Comparison of ENCODE assay signal across 8 cellular contexts in the genomic region with DNA sequence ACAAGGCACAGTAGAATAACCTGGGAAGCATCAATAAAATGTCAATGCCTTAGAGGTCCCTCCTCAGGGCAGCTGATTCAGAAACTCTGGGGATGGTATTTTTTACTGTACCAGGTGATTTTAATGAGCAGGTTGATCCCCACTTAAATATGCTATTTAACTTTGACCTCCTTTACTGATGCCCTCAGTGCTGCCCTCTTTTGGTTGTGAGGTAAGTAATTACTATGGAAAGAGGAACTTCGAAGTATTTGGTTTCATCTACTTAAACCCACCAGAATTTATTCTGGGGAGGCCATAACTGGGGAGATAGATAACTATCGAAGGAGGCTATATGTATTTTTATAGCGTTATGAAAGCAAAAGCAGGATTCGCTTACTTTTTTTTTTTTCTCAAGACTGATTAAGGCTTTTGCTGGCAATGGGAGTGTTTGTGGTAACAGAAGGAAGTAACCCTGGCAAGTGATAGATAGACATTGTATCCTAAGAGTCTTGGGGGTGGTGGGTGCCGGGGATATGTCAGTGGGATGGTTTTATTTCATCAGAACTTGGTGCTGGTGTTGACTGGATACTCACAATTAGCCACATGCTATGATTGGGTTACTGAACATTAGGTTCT.
A peak's percentile ranks its signal among the peaks of the same experiment; 100 is the strongest.
DNase-seq lines count a peak whose midpoint lies in the region; ATAC-seq, FAIRE-seq and TF ChIP-seq lines count a peak whose summit lies in the region.

No MANE protein-coding gene starts in this region.

- POLR2A ChIA-PET in HepG2 (lab: Yijun Ruan, JAX), result no interaction called here

- intact Hi-C loops in left ventricle myocardium superior (cut with micrococcal nuclease), result no loop called here
- intact Hi-C loops in HepG2 (cut with micrococcal nuclease; ENCODE audit: unreplicated experiment), result loop anchor here (1.0 to 2.0 kb wide), 2 partner anchors 138 to 174 kb away; no protein-coding TSS in a partner anchor
- intact Hi-C loops in kidney (cut with DNase I), result no loop called here

- H3K9ac ChIP-seq in HepG2 (ENCODE audit: insufficient read depth, low read depth, low read length), result no peak overlapping the region
- H3K9ac ChIP-seq in kidney (ENCODE audit: low read length in 2 of 2), result no peak overlapping the region

- H4K20me1 ChIP-seq in HepG2 (ENCODE audit: insufficient read depth, low read length), result no peaks in the 10 kb centered on the region

- peak; percentile 22 to 46 for TF ChIP-seq CTCF in right atrium auricular region (IDR thresholded peaks at IDR 0.05)
- peak; percentile 74 for TF ChIP-seq CTCF in VCaP (conservative IDR thresholded peaks at IDR 0.05)
- peak; percentile 57 for TF ChIP-seq CTCF in HepG2 (CRISPR knock-in tag; IDR thresholded peaks at IDR 0.05)
- TF ChIP-seq CTCF in kidney (IDR thresholded peaks at IDR 0.05; ENCODE audit: borderline replicate concordance, extremely low read depth, insufficient read depth), result no peak

- FAIRE-seq in HepG2 (lab: Jason Lieb, UNC), result peak; percentile 50
- no peak for FAIRE-seq in kidney (lab: Jason Lieb, UNC)

- H2AFZ ChIP-seq in HepG2 (ENCODE audit: low read length), result no peak overlapping the region

- H3K9me3 ChIP-seq in right atrium auricular region, result no peaks in the 10 kb centered on the region
- H3K9me3 ChIP-seq in HepG2 (ENCODE audit: low read length), result no peaks in the 10 kb centered on the region
- no peaks in the 10 kb centered on the region for H3K9me3 ChIP-seq in kidney (ENCODE audit: control insufficient read depth in 1 of 2, low read length in 2 of 2)

- no peak overlapping the region for H3K4me2 ChIP-seq in HepG2 (ENCODE audit: low read depth, low read length)

- ATAC-seq in left ventricle myocardium superior, result no peak
- peak; percentile 86 for ATAC-seq in GM21717 (IDR thresholded peaks at IDR 0.05; ENCODE audit: unreplicated experiment)
- ATAC-seq in HepG2, result peak; percentile 82

- no TSS peak for BruUV-seq in HepG2 (replicated peaks; lab: Mats Ljungman, UMichigan)

- H3K27ac ChIP-seq in right atrium auricular region (no peak overlapping the region), VCaP (no peak overlapping the region), HepG2 (ENCODE audit: extremely low read length, insufficient read depth, low read length) (no peak overlapping the region), kidney (ENCODE audit: low read depth in 2 of 2, low read length in 2 of 2) (no peak overlapping the region)

- H3K79me2 ChIP-seq in HepG2 (ENCODE audit: insufficient read depth, low read length), result no peaks in the 10 kb centered on the region

- H3K4me3 ChIP-seq in right atrium auricular region (no peak overlapping the region), HepG2 (replicated peaks in 1 of 3; ENCODE audit: insufficient read depth in 1 of 3, low read depth in 2 of 3, low read length in 3 of 3) (no peak overlapping the region), kidney (ENCODE audit: low read length in 2 of 2) (no peak overlapping the region)

- no peaks in the 10 kb centered on the region for H3K27me3 ChIP-seq in right atrium auricular region
- H3K27me3 ChIP-seq in HepG2 (ENCODE audit: control insufficient read depth in 1 of 2, insufficient read depth in 2 of 2, low read length in 2 of 2), result no peaks in the 10 kb centered on the region

- peak; percentile 13; the same call in 1 of the 2 replicates for TF ChIP-seq RAD21 in HepG2 (CRISPR knock-in tag; IDR thresholded peaks at IDR 0.05)

- H3K4me1 ChIP-seq in right atrium auricular region, result no peaks in the 10 kb centered on the region
- H3K4me1 ChIP-seq in HepG2 (ENCODE audit: insufficient read depth, low read length), result no peaks in the 10 kb centered on the region
- H3K4me1 ChIP-seq in kidney (ENCODE audit: control insufficient read depth in 1 of 2, insufficient read depth in 1 of 2, low read depth in 1 of 2, low read length in 2 of 2), result no peaks in the 10 kb centered on the region

- no peaks in the 10 kb centered on the region for H3K36me3 ChIP-seq in right atrium auricular region
- H3K36me3 ChIP-seq in HepG2 (replicated peaks in 1 of 2; ENCODE audit: control insufficient read depth in 1 of 2, insufficient read depth in 2 of 2, low read length in 2 of 2), result peaks cover 4% of the 10 kb centered on the region in 2 experiments; a peak in 4 of 5 replicates
- H3K36me3 ChIP-seq in kidney (ENCODE audit: control insufficient read depth in 1 of 2, insufficient read depth in 2 of 2, low read length in 2 of 2), result no peaks in the 10 kb centered on the region

- in situ Hi-C loops in HepG2 (cut with HindIII; ENCODE audit: extremely low pct_ligation_motif_present, low pct_unique_long_range_greater_than_20kb), result loop anchor here (10.0 kb wide), 1 partner anchor 484 kb away; no protein-coding TSS in a partner anchor

- CTCF ChIA-PET in HepG2 (lab: Yijun Ruan, JAX; ENCODE audit: low intra/inter-chr PET ratio, low total read pairs), result interaction anchor here (0.7 to 1.9 kb wide), 2 partner anchors 137 to 174 kb away, joined by 3 to 13 read pairs; no protein-coding TSS in a partner anchor

- TF ChIP-seq EP300 in HepG2 (IDR thresholded peaks at IDR 0.05; ENCODE audit: low read depth in 2 of 2, low read length in 2 of 2), result no peak
- no peak for TF ChIP-seq EP300 in HepG2 (CRISPR knock-in tag; IDR thresholded peaks at IDR 0.05; ENCODE audit: borderline replicate concordance)

- no peak for TF ChIP-seq POLR2A in HepG2 (IDR thresholded peaks at IDR 0.05; ENCODE audit: insufficient read depth in 1 of 2, low read depth in 2 of 2, low read length in 2 of 2)

- 85% methylated on average over 5 of the region's 5 CpGs for WGBS in HepG2 (ENCODE audit: low lambda C conversion rate)

- DNase-seq in right atrium auricular region (ENCODE audit: low spot score) (no peak), left ventricle myocardium superior (no peak), HUDEP-2 (lab: John Stamatoyannopoulos, UW; ENCODE audit: unreplicated experiment in 76 of 76) (peak in 50 of 76 experiments; percentile 9 to 75 (median 50)), HepG2 (ENCODE audit: low spot score) (peak; percentile 52), AG20443 (ENCODE audit: low spot score) (no peak), kidney (no peak)

TF ChIP-seq in HepG2, 621 proteins besides CTCF, POLR2A, EP300 and RAD21:
- TF ChIP-seq PPARG (CRISPR knock-in tag; conservative IDR thresholded peaks at IDR 0.05), result peak; percentile 98
- TF ChIP-seq ZNF441 (CRISPR knock-in tag; IDR thresholded peaks at IDR 0.05; ENCODE audit: borderline replicate concordance), result no peak
- TF ChIP-seq SMC3 (IDR thresholded peaks at IDR 0.05; ENCODE audit: low read length), result 0 out of 2 replicates have a peak, but pooled peaks have one; percentile 20
- no peak for TF ChIP-seq RBFOX2 (IDR thresholded peaks at IDR 0.05; ENCODE audit: low read depth, low read length)
- no peak for TF ChIP-seq ZNF746 (CRISPR knock-in tag; IDR thresholded peaks at IDR 0.05)
- peak; percentile 44; the same call in 1 of the 2 replicates for TF ChIP-seq STAG1 (CRISPR knock-in tag; IDR thresholded peaks at IDR 0.05)
- no peak for TF ChIP-seq KLF9 (CRISPR knock-in tag; IDR thresholded peaks at IDR 0.05; ENCODE audit: low read depth)
- peak; percentile 56; the same call in 1 of the 2 replicates for TF ChIP-seq RXRB (CRISPR knock-in tag; IDR thresholded peaks at IDR 0.05; ENCODE audit: borderline replicate concordance)
- TF ChIP-seq, protein P1, sequence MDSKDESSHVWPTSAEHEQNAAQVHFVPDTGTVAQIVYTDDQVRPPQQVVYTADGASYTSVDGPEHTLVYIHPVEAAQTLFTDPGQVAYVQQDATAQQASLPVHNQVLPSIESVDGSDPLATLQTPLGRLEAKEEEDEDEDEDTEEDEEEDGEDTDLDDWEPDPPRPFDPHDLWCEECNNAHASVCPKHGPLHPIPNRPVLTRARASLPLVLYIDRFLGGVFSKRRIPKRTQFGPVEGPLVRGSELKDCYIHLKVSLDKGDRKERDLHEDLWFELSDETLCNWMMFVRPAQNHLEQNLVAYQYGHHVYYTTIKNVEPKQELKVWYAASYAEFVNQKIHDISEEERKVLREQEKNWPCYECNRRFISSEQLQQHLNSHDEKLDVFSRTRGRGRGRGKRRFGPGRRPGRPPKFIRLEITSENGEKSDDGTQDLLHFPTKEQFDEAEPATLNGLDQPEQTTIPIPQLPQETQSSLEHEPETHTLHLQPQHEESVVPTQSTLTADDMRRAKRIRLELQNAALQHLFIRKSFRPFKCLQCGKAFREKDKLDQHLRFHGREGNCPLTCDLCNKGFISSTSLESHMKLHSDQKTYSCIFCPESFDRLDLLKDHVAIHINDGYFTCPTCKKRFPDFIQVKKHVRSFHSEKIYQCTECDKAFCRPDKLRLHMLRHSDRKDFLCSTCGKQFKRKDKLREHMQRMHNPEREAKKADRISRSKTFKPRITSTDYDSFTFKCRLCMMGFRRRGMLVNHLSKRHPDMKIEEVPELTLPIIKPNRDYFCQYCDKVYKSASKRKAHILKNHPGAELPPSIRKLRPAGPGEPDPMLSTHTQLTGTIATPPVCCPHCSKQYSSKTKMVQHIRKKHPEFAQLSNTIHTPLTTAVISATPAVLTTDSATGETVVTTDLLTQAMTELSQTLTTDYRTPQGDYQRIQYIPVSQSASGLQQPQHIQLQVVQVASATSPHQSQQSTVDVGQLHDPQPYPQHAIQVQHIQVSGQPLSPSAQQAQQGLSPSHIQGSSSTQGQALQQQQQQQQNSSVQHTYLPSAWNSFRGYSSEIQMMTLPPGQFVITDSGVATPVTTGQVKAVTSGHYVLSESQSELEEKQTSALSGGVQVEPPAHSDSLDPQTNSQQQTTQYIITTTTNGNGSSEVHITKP (CRISPR knock-in tag; IDR thresholded peaks at IDR 0.05; ENCODE audit: low read depth), result no peak
TF ChIP-seq in HepG2: peak in this region for 4.

Comparison
In these comparisons a context has a peak if more than half of its experiments do, and no peak if none do; other contexts are left out.
1. DNase-seq: peak in HUDEP-2 (50 of 76) and HepG2 (single experiment); none in right atrium auricular region (single experiment), left ventricle myocardium superior (single experiment), AG20443 (single experiment) and kidney (single experiment).